24 cellular contexts compared by ENCODE assay signal in the genomic region with DNA sequence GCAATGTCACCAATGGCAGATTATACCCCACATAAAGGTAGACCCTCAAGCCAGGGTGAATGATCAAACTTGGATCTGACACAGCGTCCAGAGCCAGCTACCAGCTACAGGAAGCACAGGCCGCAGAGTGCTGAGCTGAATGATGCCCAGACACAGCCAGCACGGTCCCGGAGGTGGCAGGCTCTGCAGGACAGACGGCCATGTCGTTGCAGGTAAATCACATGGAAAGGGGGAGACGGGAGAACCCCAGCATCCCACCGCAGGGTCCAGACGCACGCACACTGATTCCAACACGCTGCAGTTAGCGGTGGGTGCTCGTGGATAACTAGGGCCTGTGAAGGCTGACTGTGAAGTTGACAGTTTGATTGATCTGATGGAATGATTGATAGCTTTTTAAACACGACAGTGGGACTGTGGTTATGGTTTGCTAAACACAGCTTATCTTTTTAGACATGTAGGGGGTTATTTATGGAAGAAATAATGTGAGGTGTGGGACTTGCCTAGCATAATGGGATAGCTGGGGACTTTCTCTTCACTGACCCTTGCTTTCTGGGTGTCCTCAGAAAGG.
A peak's percentile ranks its signal among the peaks of the same experiment; 100 is the strongest.
DNase-seq lines count a peak whose midpoint lies in the region; ATAC-seq, FAIRE-seq and TF ChIP-seq lines count a peak whose summit lies in the region.
"Had no signal": no experiment of that assay in that cellular context is flagged by ENCODE, and none has a peak within 500 bp of the region (broad histone marks: within the 10 kb centered on the region; RNA-seq: fewer than 3 reads in every experiment).

No MANE protein-coding gene starts in this region.

- H3K9me3 ChIP-seq in BLaER1 (no peaks in the 10 kb centered on the region), HEK293 (ENCODE audit: control insufficient read depth, insufficient read depth, low read depth, low read length) (no peaks in the 10 kb centered on the region), H1 (ENCODE audit: insufficient read depth in 2 of 2, low read depth in 1 of 2, low read length in 1 of 2) (no peaks in the 10 kb centered on the region), neuronal stem cell (replicated peaks in 1 of 2; ENCODE audit: control insufficient read depth in 2 of 2, insufficient read depth in 1 of 2, low read depth in 1 of 2, low read length in 2 of 2) (no peaks in the 10 kb centered on the region)
- no peaks in the 10 kb centered on the region for H3K9me3 ChIP-seq in effector memory CD4-positive, alpha-beta T cell (ENCODE audit: control insufficient read depth, low read length)
- H3K9me3 ChIP-seq: Caco-2 had no signal

- no peak for TF ChIP-seq RAD21 in H1 (IDR thresholded peaks at IDR 0.05 in 1 of 2, conservative IDR thresholded peaks at IDR 0.05 in 1 of 2; ENCODE audit: low read depth in 2 of 2, low read length in 2 of 2)

- H4K91ac ChIP-seq in H1 (replicated peaks; ENCODE audit: insufficient read length, low read length) (no peak overlapping the region), neuronal stem cell (ENCODE audit: low read depth, low read length, poor library complexity) (no peak overlapping the region)

- no peak overlapping the region for H2AK5ac ChIP-seq in H1 (ENCODE audit: low read depth, low read length)
- H2AK5ac ChIP-seq in neuronal stem cell (ENCODE audit: low read depth, low read length): peak overlapping the region; percentile 24

- H4K20me1 ChIP-seq in BLaER1: no peaks in the 10 kb centered on the region
- H4K20me1 ChIP-seq in H1 (replicated peaks in 1 of 2; ENCODE audit: control insufficient read depth in 1 of 2, insufficient read depth in 2 of 2, low read length in 2 of 2): no peaks in the 10 kb centered on the region

- H3K4me1 ChIP-seq in BLaER1 (peaks cover 36% of the 10 kb centered on the region), HEK293 (ENCODE audit: control insufficient read depth, insufficient read depth, low read length) (no peaks in the 10 kb centered on the region), H1 (replicated peaks in 1 of 4; ENCODE audit: control insufficient read depth in 3 of 4, insufficient read depth in 4 of 4, low read length in 3 of 4) (no peaks in the 10 kb centered on the region; a peak in 1 of 7 replicates), neuronal stem cell (ENCODE audit: control insufficient read depth in 2 of 2, insufficient read depth in 1 of 2, low read depth in 1 of 2, low read length in 2 of 2) (peaks cover 2 to 4% of the 10 kb centered on the region in 2 donors)
- no peaks in the 10 kb centered on the region for H3K4me1 ChIP-seq in effector memory CD4-positive, alpha-beta T cell (ENCODE audit: control insufficient read depth, insufficient read depth, low read length, poor library complexity, severe bottlenecking)
- H3K4me1 ChIP-seq: Caco-2 had no signal

- H3K4me2 ChIP-seq in BLaER1: peak overlapping the region; percentile 13; the same call in 1 of the 2 replicates
- H3K4me2 ChIP-seq in H1 (ENCODE audit: insufficient read depth in 1 of 2, low read depth in 2 of 2, low read length in 2 of 2): no peak overlapping the region
- no peak overlapping the region for H3K4me2 ChIP-seq in neuronal stem cell (ENCODE audit: insufficient read depth, low read length, poor library complexity, severe bottlenecking)

- H2AFZ ChIP-seq in H1 (ENCODE audit: low read length): no peak overlapping the region
- no peak overlapping the region for H2AFZ ChIP-seq in neuronal stem cell (ENCODE audit: low read length)

- H4K8ac ChIP-seq in H1 (ENCODE audit: extremely low read depth, insufficient read depth, low read length) (no peak overlapping the region), neuronal stem cell (ENCODE audit: low read depth, low read length) (no peak overlapping the region)

- ATAC-seq in HG03095 (IDR thresholded peaks at IDR 0.05; ENCODE audit: unreplicated experiment): no peak
- ATAC-seq in GM21723 (IDR thresholded peaks at IDR 0.05; ENCODE audit: unreplicated experiment): no peak
- ATAC-seq: HepG2 had no signal

- H3K36me3 ChIP-seq in BLaER1 (no peaks in the 10 kb centered on the region), HEK293 (ENCODE audit: control insufficient read depth in 2 of 2, insufficient read depth in 1 of 2, low read length in 2 of 2) (no peaks in the 10 kb centered on the region), H1 (ENCODE audit: control insufficient read depth in 2 of 4, insufficient read depth in 4 of 4, low read length in 3 of 4) (no peaks in the 10 kb centered on the region), neuronal stem cell (replicated peaks in 1 of 2; ENCODE audit: control insufficient read depth in 2 of 2, insufficient read depth in 2 of 2, low read length in 2 of 2) (no peaks in the 10 kb centered on the region)
- H3K36me3 ChIP-seq in effector memory CD4-positive, alpha-beta T cell (ENCODE audit: control insufficient read depth, insufficient read depth, low read length): no peaks in the 10 kb centered on the region

- H3K23me2 ChIP-seq in H1 (ENCODE audit: low read depth, low read length): no peaks in the 10 kb centered on the region

- H3K27ac ChIP-seq in BLaER1 (no peak overlapping the region), HEK293 (ENCODE audit: extremely low read depth, low read depth, low read length) (no peak overlapping the region), H1 (ENCODE audit: low read depth, low read length) (no peak overlapping the region), neuronal stem cell (replicated peaks; ENCODE audit: low read length) (no peak overlapping the region)
- no peak overlapping the region for H3K27ac ChIP-seq in effector memory CD4-positive, alpha-beta T cell (ENCODE audit: insufficient read depth, low read length, poor library complexity, severe bottlenecking)
- H3K27ac ChIP-seq: HL-60 had no signal

- WGBS in H1 (ENCODE audit: extremely low coverage in 1 of 2, insufficient coverage in 1 of 2, insufficient read length in 1 of 2, insufficient replicate concordance in 2 of 2, low coverage in 1 of 2, low lambda C conversion rate in 2 of 2, missing lambda C conversion rate in 1 of 2), 2 experiments: 90% methylated on average over 14 of the region's 14 CpGs; no CpG with 5 or more reads in 1 of the 2 experiments
- WGBS in neuronal stem cell (ENCODE audit: extremely low coverage in 2 of 2, insufficient read length in 2 of 2, insufficient replicate concordance in 1 of 2), 2 donors: no CpG with 5 or more reads among the region's 14 CpGs

- no peak overlapping the region for H4K5ac ChIP-seq in H1 (ENCODE audit: insufficient read length, low read depth, low read length)

- H3K79me2 ChIP-seq in H1 (ENCODE audit: control insufficient read depth in 1 of 2, insufficient read depth in 2 of 2, low read length in 2 of 2): no peaks in the 10 kb centered on the region

- no peak overlapping the region for H3K56ac ChIP-seq in H1 (replicated peaks; ENCODE audit: insufficient read length, low read depth, low read length)

- TF ChIP-seq CTCF in HEK293 (tag by site-specific recombination; IDR thresholded peaks at IDR 0.05): no peak
- TF ChIP-seq CTCF in H1 (IDR thresholded peaks at IDR 0.05; ENCODE audit: control extremely low read depth in 1 of 3, insufficient read depth in 1 of 3, low read depth in 1 of 3, low read length in 3 of 3): no peak

- H2BK5ac ChIP-seq in H1 (ENCODE audit: low read depth, low read length) (no peak overlapping the region), neuronal stem cell (ENCODE audit: low read length) (no peak overlapping the region)

- H3K14ac ChIP-seq in H1 (ENCODE audit: insufficient read length) (no peak overlapping the region), neuronal stem cell (ENCODE audit: low read length) (no peak overlapping the region)

- H3K23ac ChIP-seq in H1 (ENCODE audit: insufficient read length) (no peak overlapping the region), neuronal stem cell (ENCODE audit: low read depth, low read length, poor library complexity) (no peak overlapping the region)

- no peak overlapping the region for H2BK20ac ChIP-seq in H1 (ENCODE audit: low read length)

- H2BK15ac ChIP-seq in H1 (ENCODE audit: low read length) (no peak overlapping the region), neuronal stem cell (ENCODE audit: low read length) (no peak overlapping the region)

- H3K4me3 ChIP-seq in BLaER1: no peak overlapping the region
- H3K4me3 ChIP-seq in HEK293 (ENCODE audit: low read depth, low read length): no peak overlapping the region
- H3K4me3 ChIP-seq in H1 (ENCODE audit: extremely low read depth in 1 of 4, insufficient read depth in 2 of 4, low read depth in 3 of 4, low read length in 4 of 4): no peak overlapping the region
- H3K4me3 ChIP-seq in neuronal stem cell (ENCODE audit: low read length in 2 of 2): no peak overlapping the region
- no peak overlapping the region for H3K4me3 ChIP-seq in effector memory CD4-positive, alpha-beta T cell (ENCODE audit: insufficient read depth, low read depth, low read length, poor library complexity, severe bottlenecking)

- H2BK120ac ChIP-seq in H1 (replicated peaks; ENCODE audit: low read depth, low read length) (no peak overlapping the region), neuronal stem cell (ENCODE audit: low read depth, low read length) (no peak overlapping the region)

- TF ChIP-seq EP300 in H1 (IDR thresholded peaks at IDR 0.05; ENCODE audit: borderline replicate concordance in 1 of 2, low read depth in 2 of 2, low read length in 2 of 2): no peak

- no peak for DNase-seq in H1 (ENCODE audit: low read depth in 1 of 2, low spot score in 2 of 2)
- DNase-seq in neuronal stem cell (ENCODE audit: low spot score): no peak
- no peak for DNase-seq in effector memory CD4-positive, alpha-beta T cell
- DNase-seq in NCI-H1694 treated with DMSO at 0.1 percent for 48 hours (lab: John Stamatoyannopoulos, UW): no peak
- DNase-seq: Caco-2; CD4-positive, alpha-beta memory T cell; DMS 273 treated with DMSO at 0.1 percent for 48 hours; DMS79 treated with DMSO at 0.1 percent for 48 hours; H7; KBM-7; MM.1S; NCI-H1092; NCI-H2081; NCI-H2171; NCI-H345; NCI-H524 treated with DMSO at 0.1 percent for 48 hours; SHP77 had no signal

- FAIRE-seq in H1 (lab: Jason Lieb, UNC): no peak
- FAIRE-seq: HepG2, RCC 7860 had no signal

- H3K18ac ChIP-seq in H1 (ENCODE audit: extremely low read depth, low read length) (no peak overlapping the region), neuronal stem cell (ENCODE audit: low read length) (peak overlapping the region; percentile 73)

- no peak for TF ChIP-seq POLR2A in H1 (IDR thresholded peaks at IDR 0.05; ENCODE audit: control extremely low read depth in 1 of 2, low read depth in 2 of 2, low read length in 2 of 2)

- H2BK12ac ChIP-seq in H1 (ENCODE audit: low read depth, low read length) (no peak overlapping the region), neuronal stem cell (ENCODE audit: low read length) (peak overlapping the region; percentile 43)

- H3K4ac ChIP-seq in H1 (replicated peaks; ENCODE audit: insufficient read length, low read depth, low read length): peak overlapping the region; percentile 69
- no peak overlapping the region for H3K4ac ChIP-seq in neuronal stem cell (ENCODE audit: low read length)

- POLR2A ChIA-PET in HEK293 (lab: Yijun Ruan, JAX) (no interaction called here), H1 (lab: Charles Lee; ENCODE audit: partially characterized antibody) (no interaction called here)

- H3K27me3 ChIP-seq in BLaER1 (no peaks in the 10 kb centered on the region), H1 (replicated peaks in 1 of 4; ENCODE audit: control insufficient read depth in 3 of 4, extremely low read depth in 1 of 4, insufficient read depth in 3 of 4, low read length in 3 of 4) (no peaks in the 10 kb centered on the region), neuronal stem cell (ENCODE audit: control insufficient read depth in 3 of 3, insufficient read depth in 3 of 3, low read depth in 1 of 3, low read length in 3 of 3) (no peaks in the 10 kb centered on the region)
- H3K27me3 ChIP-seq in effector memory CD4-positive, alpha-beta T cell (replicated peaks; ENCODE audit: control insufficient read depth, insufficient read depth, low read length, poor library complexity, severe bottlenecking): no peaks in the 10 kb centered on the region

- CTCF ChIA-PET in HEK293 (lab: Yijun Ruan, JAX): no interaction called here
- CTCF ChIA-PET in H1 (lab: Charles Lee; ENCODE audit: partially characterized antibody): no interaction called here

- H3K9ac ChIP-seq in BLaER1: no peak overlapping the region
- H3K9ac ChIP-seq in H1 (replicated peaks in 1 of 4; ENCODE audit: extremely low read depth in 1 of 4, low read depth in 3 of 4, low read length in 3 of 4): no peak overlapping the region
- no peak overlapping the region for H3K9ac ChIP-seq in neuronal stem cell (ENCODE audit: low read depth, low read length, poor library complexity)

- H3K79me1 ChIP-seq in H1 (ENCODE audit: low read depth, low read length) (no peaks in the 10 kb centered on the region), neuronal stem cell (ENCODE audit: low read depth, low read length) (peaks cover 1% of the 10 kb centered on the region)
